Comparison of ENCODE assay signal across 8 cellular contexts in the genomic region with DNA sequence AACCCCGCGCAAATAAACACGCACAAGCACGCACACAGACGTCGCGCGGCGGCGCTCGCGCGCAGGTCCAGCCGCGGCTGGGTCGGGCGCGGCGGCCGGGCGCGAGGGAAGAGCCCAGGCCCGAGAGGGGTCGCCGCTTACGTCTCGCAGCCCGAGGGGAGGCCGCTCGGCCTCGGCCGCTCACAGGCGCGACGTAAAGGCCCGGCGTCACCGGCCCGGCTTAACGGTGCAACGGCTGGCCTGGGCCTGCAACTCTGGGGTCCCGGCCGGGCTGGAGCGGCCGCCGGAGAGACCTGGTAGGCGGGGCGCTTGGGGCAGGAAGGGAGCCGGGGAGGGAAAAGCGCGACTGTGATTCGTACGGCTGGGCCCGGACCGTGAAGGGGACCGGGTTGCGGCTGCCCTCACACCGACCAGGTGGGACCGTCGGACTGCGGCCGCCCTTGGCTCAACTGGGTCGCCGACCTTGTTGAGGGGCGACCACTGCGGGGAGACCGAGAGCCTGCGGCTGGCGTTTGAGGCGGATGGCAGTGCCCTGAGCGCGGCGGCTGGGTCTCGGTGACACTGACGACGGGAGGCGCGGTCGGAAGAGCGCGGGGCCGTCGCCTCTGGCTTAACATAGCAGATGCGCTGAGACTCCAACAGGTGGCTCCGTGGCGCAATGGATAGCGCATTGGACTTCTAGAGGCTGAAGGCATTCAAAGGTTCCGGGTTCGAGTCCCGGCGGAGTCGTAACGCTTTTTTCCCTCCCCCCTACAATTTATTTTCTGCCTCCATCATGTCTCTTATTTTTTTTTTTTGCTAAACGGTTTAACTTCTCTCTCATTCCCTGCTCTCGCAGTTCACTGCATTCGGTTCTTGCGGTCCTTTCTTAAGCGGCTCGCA.
DNase-seq lines count a peak whose midpoint lies in the region; ATAC-seq lines count a peak whose summit lies in the region.

No MANE protein-coding gene starts in this region.

- H3K9ac ChIP-seq in HUES6 (ENCODE audit: low read length) (peak overlapping the region; percentile 81), NT2/D1 (ENCODE audit: insufficient read length, low read depth) (peak overlapping the region; percentile 92)

- H3K4me3 ChIP-seq in HUES6 (ENCODE audit: low read depth, low read length) (peak overlapping the region; percentile 90), NT2/D1 (ENCODE audit: insufficient read length, low read depth) (peak overlapping the region; percentile 89)

- H3K4me1 ChIP-seq in HUES6 (ENCODE audit: control insufficient read depth, insufficient read depth, low read length), result peaks cover 14% of the 10 kb centered on the region
- peaks cover 3% of the 10 kb centered on the region for H3K4me1 ChIP-seq in NT2/D1 (ENCODE audit: insufficient read depth, insufficient read length)

- H3K36me3 ChIP-seq in HUES6 (ENCODE audit: control insufficient read depth, insufficient read depth, low read length) (peaks cover 13% of the 10 kb centered on the region), NT2/D1 (ENCODE audit: insufficient read depth, insufficient read length, low read length) (peaks cover 5% of the 10 kb centered on the region)

- H3K27ac ChIP-seq in HUES6 (ENCODE audit: low read depth, low read length), result peak overlapping the region; percentile 89; the same call in 1 of the 2 replicates

- DNase-seq in D341Med (ENCODE audit: low spot score) (peak; percentile 83), NT2/D1 (ENCODE audit: low read depth, low spot score) (peak; percentile 83), epidermal melanocyte (ENCODE audit: insufficient read length, low spot score) (peak; percentile 75), middle frontal gyrus (ENCODE audit: extremely low spot score, low spot score) (peak; percentile 76)
- DNase-seq in activated CD8-positive, alpha-beta memory T cell treated with anti-CD3 and anti-CD28 coated beads, Interleukin-2, amount 50 U/mL, for 48 hours, result peak; percentile 99
- DNase-seq in stimulated activated CD8-positive, alpha-beta memory T cell treated with anti-CD3 and anti-CD28 coated beads, Interleukin-2, amount 100 ng/mL, for 1 hour (ENCODE audit: low read depth in 2 of 2), result peak; percentile 75 to 78

- H3K9me3 ChIP-seq in HUES6 (ENCODE audit: control insufficient read depth, insufficient read depth, low read depth, low read length) (0 out of 2 replicates have a peak, but pooled peaks cover 7% of the 10 kb centered on the region), NT2/D1 (ENCODE audit: insufficient read depth, low read length) (peaks cover 17% of the 10 kb centered on the region)

- H3K27me3 ChIP-seq in HUES6 (ENCODE audit: control insufficient read depth, insufficient read depth, low read length) (no peaks in the 10 kb centered on the region), NT2/D1 (ENCODE audit: insufficient read depth, insufficient read length) (no peaks in the 10 kb centered on the region)

- peak; percentile 65 for ATAC-seq in GM21515 (IDR thresholded peaks at IDR 0.05; ENCODE audit: unreplicated experiment)

Comparison
In these comparisons a context has a peak if more than half of its experiments do, and no peak if none do; other contexts are left out.
1. Peak in every context shown above with its lines: DNase-seq, ATAC-seq, H3K4me3 ChIP-seq and H3K27ac ChIP-seq.